ENCODE assay signal across 10 cellular contexts in the genomic region with DNA sequence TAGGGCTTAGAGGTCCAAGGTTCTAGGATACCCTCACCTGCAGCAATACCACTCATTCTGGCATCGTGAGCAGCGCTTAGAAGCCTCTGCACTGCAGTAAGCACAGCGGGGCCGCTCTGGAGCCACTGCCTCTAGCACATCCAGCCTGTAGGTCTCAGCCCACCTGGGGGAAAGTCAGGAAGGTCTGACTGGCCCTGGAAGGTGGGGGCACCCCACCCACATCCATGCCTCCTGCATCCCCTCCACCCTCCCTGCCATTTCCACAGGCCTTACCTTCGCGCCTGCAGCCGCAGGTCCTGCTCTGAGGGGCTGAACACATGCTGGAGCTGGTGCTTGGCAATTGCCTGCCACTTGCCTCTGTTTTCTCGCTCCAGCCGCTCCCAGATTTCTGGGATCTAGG. TPM values are rescaled to one million over a fixed set of nuclear protein-coding genes. Genes with fewer than 3 reads are reported as not detected.
A peak's percentile ranks its signal among the peaks of the same experiment; 100 is the strongest.
DNase-seq lines count a peak whose midpoint lies in the region; ATAC-seq, FAIRE-seq and TF ChIP-seq lines count a peak whose summit lies in the region.
"Had no signal": no experiment of that assay in that cellular context is flagged by ENCODE, and none has a peak within 500 bp of the region (broad histone marks: within the 10 kb centered on the region; RNA-seq: fewer than 3 reads in every experiment).

No MANE protein-coding gene starts in this region.

- H4K20me1 ChIP-seq in K562 (replicated peaks; ENCODE audit: control insufficient read depth, insufficient read depth, low read length), result no peaks in the 10 kb centered on the region

- no peak for TF ChIP-seq POLR2A in K562 (conservative IDR thresholded peaks at IDR 0.05)

- no TSS peak for BruUV-seq in K562 (replicated peaks; lab: Mats Ljungman, UMichigan)

- H3K36me3 ChIP-seq in K562 (ENCODE audit: control insufficient read depth, insufficient read depth, low read length), result peaks cover 2% of the 10 kb centered on the region; the same call in 1 of the 3 replicates

- ATAC-seq in K562, result no peak
- no peak for ATAC-seq in naive thymus-derived CD8-positive, alpha-beta T cell
- no peak for ATAC-seq in GM18511 (IDR thresholded peaks at IDR 0.05; ENCODE audit: unreplicated experiment)
- no peak for ATAC-seq in GM21447 (IDR thresholded peaks at IDR 0.05; ENCODE audit: unreplicated experiment)
- ATAC-seq in GM21619 (IDR thresholded peaks at IDR 0.05; ENCODE audit: unreplicated experiment), result no peak
- ATAC-seq: Panc1 had no signal

- H3K9me3 Mint-ChIP-seq in naive thymus-derived CD8-positive, alpha-beta T cell, result no peaks in the 10 kb centered on the region

- no peak for DNase-seq in AG04450 (ENCODE audit: low read depth, low spot score)
- no peak for DNase-seq in GM12864 (ENCODE audit: low read depth)
- no peak for DNase-seq in K562 (ENCODE audit: extremely low read depth in 1 of 4, low spot score in 3 of 4)
- DNase-seq in naive thymus-derived CD8-positive, alpha-beta T cell, result peak in 1 of 10 donors; percentile 37
- DNase-seq in SKM-1 treated with dmso at 0.1 percent for 144 hours (lab: John Stamatoyannopoulos, UW; ENCODE audit: unreplicated experiment), result no peak

- WGBS in K562 (ENCODE audit: insufficient coverage, low coverage, missing lambda C conversion rate), result 92% methylated on average over 5 of the region's 9 CpGs

- H3K9ac ChIP-seq in K562 (ENCODE audit: insufficient read depth in 1 of 2, low read depth in 2 of 2, low read length in 2 of 2), result peak overlapping the region; percentile 64 to 98; a peak in 3 of 4 replicates

- peak overlapping the region; percentile 72 for H3K4me2 ChIP-seq in K562 (ENCODE audit: insufficient read depth, low read length)

- H3K4me1 ChIP-seq in K562 (replicated peaks in 1 of 2; ENCODE audit: control insufficient read depth in 2 of 2, insufficient read depth in 2 of 2, low read length in 2 of 2), result peaks cover 24 to 58% of the 10 kb centered on the region in 2 experiments; a peak in 4 of 5 replicates

- peak overlapping the region; percentile 74 to 96 (median 90) for H3K27ac Mint-ChIP-seq in naive thymus-derived CD8-positive, alpha-beta T cell

- TF ChIP-seq CTCF in AG04450 (IDR thresholded peaks at IDR 0.05; ENCODE audit: low read depth, low read length) (no peak), GM12864 (IDR thresholded peaks at IDR 0.05; ENCODE audit: low read depth, low read length, missing control alignments) (no peak), K562 (IDR thresholded peaks at IDR 0.05 in 2 of 3, conservative IDR thresholded peaks at IDR 0.05 in 1 of 3; ENCODE audit: insufficient read depth in 2 of 3, low read depth in 1 of 3, low read length in 3 of 3) (no peak)

- POLR2A ChIA-PET in AG04450 (lab: Yijun Ruan, JAX) (interaction anchor here (0.6 to 1.0 kb wide), 2 partner anchors 12 to 81 kb away, joined by 3 to 5 read pairs; no protein-coding TSS in a partner anchor), K562 (lab: Yijun Ruan, JAX) (interaction anchor here (0.5 to 1.5 kb wide), 3 partner anchors 9 to 243 kb away, joined by 3 to 5 read pairs (median 4); a partner anchor contains a TSS)
- POLR2A ChIA-PET in naive thymus-derived CD8-positive, alpha-beta T cell (lab: Charles Lee), result interaction anchor here (0.8 to 14.5 kb wide), 10 partner anchors 10 to 267 kb away, joined by 3 to 318 read pairs (median 14); a partner anchor contains a TSS

- H3K36me3 Mint-ChIP-seq in naive thymus-derived CD8-positive, alpha-beta T cell, result peaks cover 0 to 1% (median 0%) of the 10 kb centered on the region in 3 donors

- no peaks in the 10 kb centered on the region for H3K27me3 Mint-ChIP-seq in naive thymus-derived CD8-positive, alpha-beta T cell

- CTCF ChIA-PET in AG04450 (lab: Charles Lee), result no interaction called here
- CTCF ChIA-PET in K562 (lab: Yijun Ruan, JAX; ENCODE audit: low intra/inter-chr PET ratio), result no interaction called here

- peaks cover 3% of the 10 kb centered on the region for H3K9me1 ChIP-seq in K562 (ENCODE audit: control insufficient read depth, insufficient read depth, low read length)

- peaks cover 28 to 79% (median 65%) of the 10 kb centered on the region in 4 donors for H3K4me1 Mint-ChIP-seq in naive thymus-derived CD8-positive, alpha-beta T cell

- H3K4me3 ChIP-seq in AG04450 (ENCODE audit: low read depth, low read length) (peak overlapping the region; percentile 58), GM12864 (ENCODE audit: low read depth, low read length) (peak overlapping the region; percentile 91), K562 (peak overlapping the region; percentile 96; the same call in 1 of the 2 replicates)
- H3K4me3 ChIP-seq: mucosa of descending colon had no signal

- H3K27me3 ChIP-seq in AG04450 (ENCODE audit: control insufficient read depth, insufficient read depth, low read length) (no peaks in the 10 kb centered on the region), K562 (ENCODE audit: control insufficient read depth in 2 of 2, insufficient read depth in 2 of 2, low read length in 2 of 2) (no peaks in the 10 kb centered on the region)

- no peak overlapping the region for H2AFZ ChIP-seq in K562 (ENCODE audit: low read depth, low read length)

- H3K79me2 ChIP-seq in K562 (ENCODE audit: control insufficient read depth, insufficient read depth, low read length), result peaks cover 41% of the 10 kb centered on the region

- intact Hi-C loops in K562 (cut with micrococcal nuclease), result no loop called here

- H3K4me3 Mint-ChIP-seq in naive thymus-derived CD8-positive, alpha-beta T cell, result peak overlapping the region; percentile 76 to 98 (median 88)

- H3K27ac ChIP-seq in AG04450 (ENCODE audit: low read depth, low read length), result no peak overlapping the region
- peak overlapping the region; percentile 99; the same call in 2 of the 3 replicates for H3K27ac ChIP-seq in K562 (ENCODE audit: extremely low read depth, low read depth, low read length)

- no peak for TF ChIP-seq EP300 in K562 (IDR thresholded peaks at IDR 0.05; ENCODE audit: low read length)

- no peak for TF ChIP-seq RAD21 in K562 (CRISPR knock-in tag; conservative IDR thresholded peaks at IDR 0.05 in 1 of 2, IDR thresholded peaks at IDR 0.05 in 1 of 2)

- in situ Hi-C loops in K562 (cut with MboI), result no loop called here

- no peak for FAIRE-seq in K562 (lab: Jason Lieb, UNC)

- no peaks in the 10 kb centered on the region; the same call in 1 of the 2 replicates for H3K9me3 ChIP-seq in AG04450 (ENCODE audit: control insufficient read depth, insufficient read depth, low read length)
- H3K9me3 ChIP-seq in K562 (replicated peaks; ENCODE audit: control insufficient read depth, insufficient read depth, low read depth, low read length), result no peaks in the 10 kb centered on the region
- H3K9me3 ChIP-seq: mucosa of descending colon had no signal

RNA-seq across cellular contexts. Expression of a gene that starts 0.9 kb away (rescaled TPM):
- polyA plus RNA-seq in AG04450 (2011; rRNA removed), result 25.1 and 26.5 TPM in 2 replicates
- 10.8 and 13.7 TPM in 2 replicates for polyA minus RNA-seq in AG04450 (2011; rRNA and poly(A)+ RNA removed)
- total RNA-seq in K562 (2011; cell fraction: chromatin; rRNA removed; ENCODE audit: low replicate concordance), result 39.9 and 84.0 TPM in 2 replicates
- total RNA-seq in K562 (2011; cell fraction: nucleolus; rRNA removed), result 79.0 and 79.5 TPM in 2 replicates
- total RNA-seq in K562 (2011; cell fraction: nucleoplasm; rRNA removed), result 56.5 and 60.1 TPM in 2 replicates
- total RNA-seq in K562 (2014; rRNA removed), result 38.6 and 51.1 TPM in 2 replicates
- total RNA-seq in K562 (2014; rRNA removed; fragmentation: Illumina TruSeq; extraction: Trizol), result 14.5 and 15.3 TPM in 2 replicates
- 22.1 and 24.6 TPM in 2 replicates for total RNA-seq in K562 (2015; rRNA removed; fragmentation: Illumina TruSeq; extraction: Trizol)
- 32.5 and 32.9 TPM in 2 replicates for total RNA-seq in K562 (2021)
- polyA plus RNA-seq in K562 (2011; rRNA removed), result 57.1 and 75.8 TPM in 2 replicates
- 67.7 and 69.8 TPM in 2 replicates for polyA plus RNA-seq in K562 (2011; cell fraction: cytosol; rRNA removed)
- 96.6 and 97.5 TPM in 2 replicates for polyA plus RNA-seq in K562 (2011; cell fraction: nucleus; rRNA removed)
- 31.0 and 45.4 TPM in 2 replicates for polyA plus RNA-seq in K562 (2012)
- 22.8 and 27.7 TPM in 2 replicates for polyA plus RNA-seq in K562 (2014; fragmentation: Illumina TruSeq; extraction: Trizol)
- 1 to 10 TPM; 3.6 to 7.0 TPM for polyA plus RNA-seq in K562 (2014; fragmentation: Nextera tagmentation; extraction: Ambion mirVana)
- 50.8 and 56.8 TPM in 2 replicates for polyA plus RNA-seq in K562 (2014; rRNA removed)
- polyA minus RNA-seq in K562 (2011; rRNA and poly(A)+ RNA removed), result 15.3 and 20.9 TPM in 2 replicates
- polyA minus RNA-seq in K562 (2011; cell fraction: cytosol; rRNA and poly(A)+ RNA removed), result 18.1 and 21.2 TPM in 2 replicates
- 22.6 and 30.2 TPM in 2 replicates for polyA minus RNA-seq in K562 (2011; cell fraction: nucleus; rRNA and poly(A)+ RNA removed)
- total RNA-seq in naive thymus-derived CD8-positive, alpha-beta T cell, result 10 to 100 TPM; 67.3 to 70.8 TPM
- 10 to 100 TPM; 50.8 to 87.6 (median 68.1) TPM for polyA plus RNA-seq in naive thymus-derived CD8-positive, alpha-beta T cell

RNA-seq across cellular contexts. Expression of a gene that starts 4.0 kb away (rescaled TPM):
- polyA plus RNA-seq in AG04450 (2011; rRNA removed) (0.87 and 1.1 TPM in 2 replicates), K562 (2011; rRNA removed) (0.93 and 2.8 TPM in 2 replicates), K562 (2014; fragmentation: Illumina TruSeq; extraction: Trizol) (0.46 and 0.70 TPM in 2 replicates), K562 (2014; fragmentation: Nextera tagmentation; extraction: Ambion mirVana) (under 1 TPM; 0.20 to 0.29 TPM), K562 (2014; rRNA removed) (0.88 TPM in 2 replicates)
- 1.7 and 2.0 TPM in 2 replicates for polyA minus RNA-seq in AG04450 (2011; rRNA and poly(A)+ RNA removed)
- total RNA-seq in K562 (2011; cell fraction: chromatin; rRNA removed; ENCODE audit: low replicate concordance), result 4.5 and 12.0 TPM in 2 replicates
- 9.2 and 9.7 TPM in 2 replicates for total RNA-seq in K562 (2011; cell fraction: nucleolus; rRNA removed)
- total RNA-seq in K562 (2011; cell fraction: nucleoplasm; rRNA removed), result 4.2 and 5.0 TPM in 2 replicates
- total RNA-seq in K562 (2014; rRNA removed) (2.7 and 2.8 TPM in 2 replicates), K562 (2014; rRNA removed; fragmentation: Illumina TruSeq; extraction: Trizol) (0.35 and 0.51 TPM in 2 replicates), K562 (2015; rRNA removed; fragmentation: Illumina TruSeq; extraction: Trizol) (0.36 and 0.60 TPM in 2 replicates), K562 (2021) (1.1 and 1.3 TPM in 2 replicates)
- 1.1 and 1.7 TPM in 2 replicates for polyA plus RNA-seq in K562 (2011; cell fraction: cytosol; rRNA removed)
- polyA plus RNA-seq in K562 (2011; cell fraction: nucleus; rRNA removed), result 9.1 and 11.3 TPM in 2 replicates
- polyA plus RNA-seq in K562 (2012), result 0.99 and 1.8 TPM in 2 replicates
- 0.30 and 0.35 TPM in 2 replicates for polyA minus RNA-seq in K562 (2011; rRNA and poly(A)+ RNA removed)
- polyA minus RNA-seq in K562 (2011; cell fraction: cytosol; rRNA and poly(A)+ RNA removed), result not detected in 2 replicates
- 1.5 and 3.0 TPM in 2 replicates for polyA minus RNA-seq in K562 (2011; cell fraction: nucleus; rRNA and poly(A)+ RNA removed)
- 1 to 10 TPM; 3.6 to 4.0 TPM for total RNA-seq in naive thymus-derived CD8-positive, alpha-beta T cell
- not detected for polyA plus RNA-seq in naive thymus-derived CD8-positive, alpha-beta T cell

RNA-seq across cellular contexts. Expression of a gene that starts 9.0 kb away (rescaled TPM):
- 25.6 and 30.2 TPM in 2 replicates for polyA plus RNA-seq in AG04450 (2011; rRNA removed)
- polyA minus RNA-seq in AG04450 (2011; rRNA and poly(A)+ RNA removed), result 23.7 and 34.8 TPM in 2 replicates
- 31.9 and 82.5 TPM in 2 replicates for total RNA-seq in K562 (2011; cell fraction: chromatin; rRNA removed; ENCODE audit: low replicate concordance)
- 54.7 and 55.0 TPM in 2 replicates for total RNA-seq in K562 (2011; cell fraction: nucleolus; rRNA removed)
- total RNA-seq in K562 (2011; cell fraction: nucleoplasm; rRNA removed), result 34.4 and 38.9 TPM in 2 replicates
- 23.1 and 35.9 TPM in 2 replicates for total RNA-seq in K562 (2014; rRNA removed)
- total RNA-seq in K562 (2014; rRNA removed; fragmentation: Illumina TruSeq; extraction: Trizol), result 14.9 and 17.4 TPM in 2 replicates
- 18.1 and 23.1 TPM in 2 replicates for total RNA-seq in K562 (2015; rRNA removed; fragmentation: Illumina TruSeq; extraction: Trizol)
- total RNA-seq in K562 (2021), result 17.6 and 25.4 TPM in 2 replicates
- polyA plus RNA-seq in K562 (2011; rRNA removed), result 40.4 and 47.7 TPM in 2 replicates
- 43.2 and 60.1 TPM in 2 replicates for polyA plus RNA-seq in K562 (2011; cell fraction: cytosol; rRNA removed)
- polyA plus RNA-seq in K562 (2011; cell fraction: nucleus; rRNA removed), result 134 and 144 TPM in 2 replicates
- 21.5 and 25.0 TPM in 2 replicates for polyA plus RNA-seq in K562 (2012)
- 23.2 and 24.4 TPM in 2 replicates for polyA plus RNA-seq in K562 (2014; fragmentation: Illumina TruSeq; extraction: Trizol)
- polyA plus RNA-seq in K562 (2014; fragmentation: Nextera tagmentation; extraction: Ambion mirVana), result 10 to 100 TPM; 27.5 to 40.4 TPM
- polyA plus RNA-seq in K562 (2014; rRNA removed), result 26.0 and 33.8 TPM in 2 replicates
- polyA minus RNA-seq in K562 (2011; rRNA and poly(A)+ RNA removed), result 26.6 and 39.0 TPM in 2 replicates
- 14.7 and 14.8 TPM in 2 replicates for polyA minus RNA-seq in K562 (2011; cell fraction: cytosol; rRNA and poly(A)+ RNA removed)
- 22.8 and 39.8 TPM in 2 replicates for polyA minus RNA-seq in K562 (2011; cell fraction: nucleus; rRNA and poly(A)+ RNA removed)
- 10 to 100 TPM; 52.8 to 63.8 TPM for total RNA-seq in naive thymus-derived CD8-positive, alpha-beta T cell
- 10 to 100 TPM; 36.2 to 45.3 (median 36.4) TPM for polyA plus RNA-seq in naive thymus-derived CD8-positive, alpha-beta T cell

RNA-seq across cellular contexts. Expression of a gene that starts 9.1 kb away (rescaled TPM):
- polyA plus RNA-seq in AG04450 (2011; rRNA removed), result 14.5 and 19.7 TPM in 2 replicates
- polyA minus RNA-seq in AG04450 (2011; rRNA and poly(A)+ RNA removed), result 10.0 and 12.8 TPM in 2 replicates
- total RNA-seq in K562 (2011; cell fraction: chromatin; rRNA removed; ENCODE audit: low replicate concordance), result 5.4 and 28.5 TPM in 2 replicates
- total RNA-seq in K562 (2011; cell fraction: nucleolus; rRNA removed), result 35.3 and 36.0 TPM in 2 replicates
- total RNA-seq in K562 (2011; cell fraction: nucleoplasm; rRNA removed), result 16.8 and 20.9 TPM in 2 replicates
- total RNA-seq in K562 (2014; rRNA removed), result 13.8 and 18.8 TPM in 2 replicates
- 5.1 and 8.9 TPM in 2 replicates for total RNA-seq in K562 (2014; rRNA removed; fragmentation: Illumina TruSeq; extraction: Trizol)
- total RNA-seq in K562 (2015; rRNA removed; fragmentation: Illumina TruSeq; extraction: Trizol), result 9.4 and 10.0 TPM in 2 replicates
- 13.6 and 15.1 TPM in 2 replicates for total RNA-seq in K562 (2021)
- 12.3 and 15.3 TPM in 2 replicates for polyA plus RNA-seq in K562 (2011; rRNA removed)
- polyA plus RNA-seq in K562 (2011; cell fraction: cytosol; rRNA removed), result 21.5 and 40.7 TPM in 2 replicates
- 15.0 and 24.7 TPM in 2 replicates for polyA plus RNA-seq in K562 (2011; cell fraction: nucleus; rRNA removed)
- polyA plus RNA-seq in K562 (2012), result 14.0 and 15.3 TPM in 2 replicates
- polyA plus RNA-seq in K562 (2014; fragmentation: Illumina TruSeq; extraction: Trizol), result 6.4 and 10.0 TPM in 2 replicates
- polyA plus RNA-seq in K562 (2014; fragmentation: Nextera tagmentation; extraction: Ambion mirVana), result 1 to 10 TPM; 4.2 to 9.1 TPM
- 13.6 and 16.6 TPM in 2 replicates for polyA plus RNA-seq in K562 (2014; rRNA removed)
- polyA minus RNA-seq in K562 (2011; rRNA and poly(A)+ RNA removed), result 4.6 and 8.9 TPM in 2 replicates
- 6.6 and 8.0 TPM in 2 replicates for polyA minus RNA-seq in K562 (2011; cell fraction: cytosol; rRNA and poly(A)+ RNA removed)
- polyA minus RNA-seq in K562 (2011; cell fraction: nucleus; rRNA and poly(A)+ RNA removed), result 7.5 and 8.1 TPM in 2 replicates
- total RNA-seq in naive thymus-derived CD8-positive, alpha-beta T cell, result 10 to 100 TPM; 29.7 to 34.5 TPM
- polyA plus RNA-seq in naive thymus-derived CD8-positive, alpha-beta T cell, result 10 to 100 TPM; 45.5 to 48.2 (median 47.7) TPM

RNA-seq across cellular contexts. Expression of a gene that starts 13.5 kb away (rescaled TPM):
- polyA plus RNA-seq in AG04450 (2011; rRNA removed) (25.3 and 28.1 TPM in 2 replicates), K562 (2011; rRNA removed) (28.0 and 28.4 TPM in 2 replicates), K562 (2014; fragmentation: Illumina TruSeq; extraction: Trizol) (24.2 and 26.1 TPM in 2 replicates), K562 (2014; fragmentation: Nextera tagmentation; extraction: Ambion mirVana) (1 to 10 TPM; 2.8 to 4.4 TPM), K562 (2014; rRNA removed) (60.5 and 67.5 TPM in 2 replicates)
- 12.1 and 16.6 TPM in 2 replicates for polyA minus RNA-seq in AG04450 (2011; rRNA and poly(A)+ RNA removed)
- 4.5 and 14.6 TPM in 2 replicates for total RNA-seq in K562 (2011; cell fraction: chromatin; rRNA removed; ENCODE audit: low replicate concordance)
- 13.3 and 14.6 TPM in 2 replicates for total RNA-seq in K562 (2011; cell fraction: nucleolus; rRNA removed)
- 12.8 and 17.5 TPM in 2 replicates for total RNA-seq in K562 (2011; cell fraction: nucleoplasm; rRNA removed)
- total RNA-seq in K562 (2014; rRNA removed) (39.9 TPM in 2 replicates), K562 (2014; rRNA removed; fragmentation: Illumina TruSeq; extraction: Trizol) (14.5 and 16.1 TPM in 2 replicates), K562 (2015; rRNA removed; fragmentation: Illumina TruSeq; extraction: Trizol) (17.2 and 18.5 TPM in 2 replicates), K562 (2021) (24.6 and 25.8 TPM in 2 replicates)
- 37.6 and 58.4 TPM in 2 replicates for polyA plus RNA-seq in K562 (2011; cell fraction: cytosol; rRNA removed)
- polyA plus RNA-seq in K562 (2011; cell fraction: nucleus; rRNA removed), result 21.9 and 23.6 TPM in 2 replicates
- polyA plus RNA-seq in K562 (2012), result 19.2 and 26.6 TPM in 2 replicates
- 7.5 and 10.5 TPM in 2 replicates for polyA minus RNA-seq in K562 (2011; rRNA and poly(A)+ RNA removed)
- 5.4 and 8.1 TPM in 2 replicates for polyA minus RNA-seq in K562 (2011; cell fraction: cytosol; rRNA and poly(A)+ RNA removed)
- polyA minus RNA-seq in K562 (2011; cell fraction: nucleus; rRNA and poly(A)+ RNA removed), result 4.4 and 6.6 TPM in 2 replicates
- total RNA-seq in naive thymus-derived CD8-positive, alpha-beta T cell, result 10 to 100 TPM; 21.8 to 22.7 TPM
- polyA plus RNA-seq in naive thymus-derived CD8-positive, alpha-beta T cell, result 10 to 100 TPM; 48.4 to 54.3 (median 53.7) TPM
